ENCODE assay signal across 2 cellular contexts in genomic region chr16:59385953-59386352, GRCh38.
A peak's percentile ranks its signal among the peaks of the same experiment; 100 is the strongest.
TF ChIP-seq lines count a peak whose summit lies in the region.

No MANE protein-coding gene starts in this region.

TF ChIP-seq in liver, 16 proteins besides CTCF, POLR2A, EP300 and RAD21 (continued from another document):
- TF ChIP-seq REST (IDR thresholded peaks at IDR 0.05) (peak; percentile 30), FOXA1 (IDR thresholded peaks at IDR 0.05) (no peak), FOXA2 (IDR thresholded peaks at IDR 0.05) (peak; percentile 16), JUND (IDR thresholded peaks at IDR 0.05) (peak in 1 of 2 donors; percentile 66), HNF4A (conservative IDR thresholded peaks at IDR 0.05) (peak in 1 of 2 donors; percentile 35), RXRA (IDR thresholded peaks at IDR 0.05) (peak; percentile 31 to 71)

TF ChIP-seq in HepG2, 621 proteins besides CTCF, POLR2A, EP300 and RAD21 (continued from another document):
- TF ChIP-seq REST (IDR thresholded peaks at IDR 0.05; ENCODE audit: borderline replicate concordance in 1 of 2, low read depth in 1 of 2, low read length in 2 of 2) (no peak), ZNF431 (CRISPR knock-in tag; IDR thresholded peaks at IDR 0.05; ENCODE audit: borderline replicate concordance, low read depth) (no peak), SUZ12 (IDR thresholded peaks at IDR 0.05; ENCODE audit: low read depth, low read length) (no peak), KAT8 (CRISPR knock-in tag; IDR thresholded peaks at IDR 0.05) (no peak), CREB1 (IDR thresholded peaks at IDR 0.05) (no peak), CREB1 (CRISPR knock-in tag; IDR thresholded peaks at IDR 0.05) (no peak), ZNF251 (CRISPR knock-in tag; IDR thresholded peaks at IDR 0.05) (no peak), ZNF670 (CRISPR knock-in tag; IDR thresholded peaks at IDR 0.05; ENCODE audit: borderline replicate concordance) (no peak), ZNF276 (CRISPR knock-in tag; IDR thresholded peaks at IDR 0.05; ENCODE audit: low read depth) (no peak)
